Comparison of ENCODE assay signal across 22 cellular contexts in genomic region chr1:151343587-151343986, GRCh38. TPM values are rescaled to one million over a fixed set of nuclear protein-coding genes. Genes with fewer than 3 reads are reported as not detected.
DNase-seq lines count a peak whose midpoint lies in the region; TF ChIP-seq lines count a peak whose summit lies in the region.
"Had no signal": no experiment of that assay in that cellular context is flagged by ENCODE, and none has a peak within 500 bp of the region (broad histone marks: within the 10 kb centered on the region; RNA-seq: fewer than 3 reads in every experiment).

No MANE protein-coding gene starts in this region.

- H3K27me3 Mint-ChIP-seq in activated CD4-positive, alpha-beta T cell treated with anti-CD3 and anti-CD28 coated beads, Interleukin-2, amount 10 ng/mL, durations not matched to agents 24 days and 14 days: no peaks in the 10 kb centered on the region
- H3K27me3 Mint-ChIP-seq in dendritic cell treated with granulocyte-macrophage colony-stimulating factor and Interleukin-4, amounts not matched to agents 40 ng/mL and 50 ng/mL, for 4 days: no peaks in the 10 kb centered on the region
- H3K27me3 Mint-ChIP-seq in neural crest cell (ENCODE audit: low read depth): no peaks in the 10 kb centered on the region
- H3K27me3 Mint-ChIP-seq: activated naive CD4-positive, alpha-beta T cell treated with anti-CD3 and anti-CD28 coated beads, Interleukin-2, amount 10 ng/mL, durations not matched to agents 7 days and 5 days had no signal

- POLR2A ChIA-PET in RWPE1 (lab: Yijun Ruan, JAX; ENCODE audit: low non-redundant PET): no interaction called here

- no peaks in the 10 kb centered on the region for H3K9me3 Mint-ChIP-seq in activated CD4-positive, alpha-beta T cell treated with anti-CD3 and anti-CD28 coated beads, Interleukin-2, amount 10 ng/mL, durations not matched to agents 24 days and 14 days
- no peaks in the 10 kb centered on the region for H3K9me3 Mint-ChIP-seq in dendritic cell treated with granulocyte-macrophage colony-stimulating factor and Interleukin-4, amounts not matched to agents 40 ng/mL and 50 ng/mL, for 4 days
- H3K9me3 Mint-ChIP-seq in neural crest cell: no peaks in the 10 kb centered on the region
- H3K9me3 Mint-ChIP-seq: activated naive CD4-positive, alpha-beta T cell treated with anti-CD3 and anti-CD28 coated beads, Interleukin-2, amount 10 ng/mL, durations not matched to agents 7 days and 5 days had no signal

- WGBS in neuronal stem cell (ENCODE audit: extremely low coverage in 2 of 2, insufficient read length in 2 of 2, insufficient replicate concordance in 1 of 2), 2 donors: no CpG with 5 or more reads among the region's 9 CpGs

- H3K9ac ChIP-seq in neuronal stem cell (ENCODE audit: low read depth, low read length, poor library complexity): no peak overlapping the region

- H3K23ac ChIP-seq in neuronal stem cell (ENCODE audit: low read depth, low read length, poor library complexity): no peak overlapping the region

- no peak overlapping the region for H3K18ac ChIP-seq in neuronal stem cell (ENCODE audit: low read length)

- no peak overlapping the region for H2BK5ac ChIP-seq in neuronal stem cell (ENCODE audit: low read length)

- CTCF ChIA-PET in RWPE1 (lab: Yijun Ruan, JAX): interaction anchor here (0.6 kb wide), 1 partner anchor 35 kb away, joined by 3 read pairs; no protein-coding TSS in a partner anchor

- no peak overlapping the region for H4K91ac ChIP-seq in neuronal stem cell (ENCODE audit: low read depth, low read length, poor library complexity)

- peak overlapping the region; percentile 31 for H3K27ac Mint-ChIP-seq in activated CD4-positive, alpha-beta T cell treated with anti-CD3 and anti-CD28 coated beads, Interleukin-2, amount 10 ng/mL, durations not matched to agents 24 days and 14 days
- peak overlapping the region; percentile 67 for H3K27ac Mint-ChIP-seq in dendritic cell treated with granulocyte-macrophage colony-stimulating factor and Interleukin-4, amounts not matched to agents 40 ng/mL and 50 ng/mL, for 4 days
- peak overlapping the region; percentile 43 for H3K27ac Mint-ChIP-seq in neural crest cell (ENCODE audit: unreplicated experiment)

- no peak for TF ChIP-seq CTCF in RWPE1 (conservative IDR thresholded peaks at IDR 0.05; ENCODE audit: low read depth)
- no peak for TF ChIP-seq CTCF in neural crest cell (conservative IDR thresholded peaks at IDR 0.05)

- no peak overlapping the region for H3K14ac ChIP-seq in neuronal stem cell (ENCODE audit: low read length)

- intact Hi-C loops in activated CD4-positive, alpha-beta T cell treated with anti-CD3 and anti-CD28 coated beads, Interleukin-2, amount 10 ng/mL, durations not matched to agents 24 days and 14 days (cut with micrococcal nuclease): no loop called here
- intact Hi-C loops in dendritic cell treated with granulocyte-macrophage colony-stimulating factor and Interleukin-4, amounts not matched to agents 40 ng/mL and 50 ng/mL, for 4 days (cut with micrococcal nuclease): no loop called here

- no peak overlapping the region for H2BK15ac ChIP-seq in neuronal stem cell (ENCODE audit: low read length)

- peaks cover 31 to 45% of the 10 kb centered on the region in 2 donors for H3K36me3 ChIP-seq in neuronal stem cell (replicated peaks in 1 of 2; ENCODE audit: control insufficient read depth in 2 of 2, insufficient read depth in 2 of 2, low read length in 2 of 2)
- H3K36me3 ChIP-seq: ovary had no signal

- no peaks in the 10 kb centered on the region for H3K9me3 ChIP-seq in neuronal stem cell (replicated peaks in 1 of 2; ENCODE audit: control insufficient read depth in 2 of 2, insufficient read depth in 1 of 2, low read depth in 1 of 2, low read length in 2 of 2)
- H3K9me3 ChIP-seq: ovary, right atrium auricular region, spleen, transverse colon had no signal

- H3K4me1 Mint-ChIP-seq in activated CD4-positive, alpha-beta T cell treated with anti-CD3 and anti-CD28 coated beads, Interleukin-2, amount 10 ng/mL, durations not matched to agents 24 days and 14 days: peaks cover 46% of the 10 kb centered on the region
- peaks cover 69% of the 10 kb centered on the region for H3K4me1 Mint-ChIP-seq in dendritic cell treated with granulocyte-macrophage colony-stimulating factor and Interleukin-4, amounts not matched to agents 40 ng/mL and 50 ng/mL, for 4 days (ENCODE audit: low read depth)
- H3K4me1 Mint-ChIP-seq in neural crest cell: peaks cover 34% of the 10 kb centered on the region

- no peak overlapping the region for H4K8ac ChIP-seq in neuronal stem cell (ENCODE audit: low read depth, low read length)

- no peak overlapping the region for H2BK12ac ChIP-seq in neuronal stem cell (ENCODE audit: low read length)

- H3K4me3 ChIP-seq in neuronal stem cell (ENCODE audit: low read length in 2 of 2): peak overlapping the region in 1 of 2 donors; percentile 31
- H3K4me3 ChIP-seq: ovary, right atrium auricular region, spleen, transverse colon had no signal

- in situ Hi-C loops in G401 (cut with HindIII; ENCODE audit: low sequenced_read_pairs): no loop called here

- H3K4ac ChIP-seq in neuronal stem cell (ENCODE audit: low read length): no peak overlapping the region

- H3K4me1 ChIP-seq in neuronal stem cell (ENCODE audit: control insufficient read depth in 2 of 2, insufficient read depth in 1 of 2, low read depth in 1 of 2, low read length in 2 of 2): peaks cover 14% of the 10 kb centered on the region in 2 donors

- H3K4me3 Mint-ChIP-seq in activated CD4-positive, alpha-beta T cell treated with anti-CD3 and anti-CD28 coated beads, Interleukin-2, amount 10 ng/mL, durations not matched to agents 24 days and 14 days: no peak overlapping the region
- no peak overlapping the region for H3K4me3 Mint-ChIP-seq in dendritic cell treated with granulocyte-macrophage colony-stimulating factor and Interleukin-4, amounts not matched to agents 40 ng/mL and 50 ng/mL, for 4 days
- H3K4me3 Mint-ChIP-seq in neural crest cell: peak overlapping the region; percentile 41
- H3K4me3 Mint-ChIP-seq: activated naive CD4-positive, alpha-beta T cell treated with anti-CD3 and anti-CD28 coated beads, Interleukin-2, amount 10 ng/mL, durations not matched to agents 7 days and 5 days had no signal

- H2BK120ac ChIP-seq in neuronal stem cell (ENCODE audit: low read depth, low read length): no peak overlapping the region

- H2AFZ ChIP-seq in neuronal stem cell (ENCODE audit: low read length): no peak overlapping the region

- no peak for DNase-seq in activated CD4-positive, alpha-beta T cell treated with anti-CD3 and anti-CD28 coated beads, Interleukin-2, amount 10 ng/mL, durations not matched to agents 24 days and 14 days
- DNase-seq in activated CD4-positive, alpha-beta T cell treated with anti-CD3 and anti-CD28 coated beads, Interleukin-2, amount 50 U/mL, for 48 hours: no peak
- DNase-seq in RWPE1 (ENCODE audit: low spot score) (no peak), neural crest cell (ENCODE audit: low read depth, low spot score) (no peak), cerebellar nuclear complex (lab: John Stamatoyannopoulos, UW) (no peak), G401 (ENCODE audit: low spot score) (no peak), neuronal stem cell (ENCODE audit: low spot score) (no peak)
- DNase-seq: activated CD4-positive, alpha-beta T cell treated with anti-CD3 and anti-CD28 coated beads for 4 hours; activated naive CD4-positive, alpha-beta T cell treated with anti-CD3 and anti-CD28 coated beads, Interleukin-2, amount 10 ng/mL, durations not matched to agents 7 days and 5 days; DMS 273 treated with DMSO at 0.1 percent for 48 hours; effector CD8-positive, alpha-beta T cell; foreskin melanocyte; hippocampal formation; NCI-H1105; NCI-H2081; OCI-M1; ovary; spleen; stimulated activated CD4-positive, alpha-beta T cell treated with anti-CD3 and anti-CD28 coated beads, Interleukin-4, amount 100 ng/mL, for 24 hours; transverse colon had no signal

- H3K27ac ChIP-seq in RWPE1 (peak overlapping the region; percentile 49), neuronal stem cell (replicated peaks; ENCODE audit: low read length) (no peak overlapping the region)
- H3K27ac ChIP-seq: ovary, right atrium auricular region, transverse colon had no signal

- peaks cover 47% of the 10 kb centered on the region for H3K36me3 Mint-ChIP-seq in activated CD4-positive, alpha-beta T cell treated with anti-CD3 and anti-CD28 coated beads, Interleukin-2, amount 10 ng/mL, durations not matched to agents 24 days and 14 days (ENCODE audit: low read depth)
- H3K36me3 Mint-ChIP-seq in dendritic cell treated with granulocyte-macrophage colony-stimulating factor and Interleukin-4, amounts not matched to agents 40 ng/mL and 50 ng/mL, for 4 days (ENCODE audit: low read depth): peaks cover 71% of the 10 kb centered on the region
- H3K36me3 Mint-ChIP-seq in neural crest cell (ENCODE audit: low read depth): peaks cover 8% of the 10 kb centered on the region

- H3K79me1 ChIP-seq in neuronal stem cell (ENCODE audit: low read depth, low read length): peaks cover 6% of the 10 kb centered on the region

- no peaks in the 10 kb centered on the region for H3K27me3 ChIP-seq in neuronal stem cell (ENCODE audit: control insufficient read depth in 3 of 3, insufficient read depth in 3 of 3, low read depth in 1 of 3, low read length in 3 of 3)
- H3K27me3 ChIP-seq: ovary, right atrium auricular region, spleen, transverse colon had no signal

- no peak overlapping the region for H3K4me2 ChIP-seq in neuronal stem cell (ENCODE audit: insufficient read depth, low read length, poor library complexity, severe bottlenecking)

- no peak overlapping the region for H2AK5ac ChIP-seq in neuronal stem cell (ENCODE audit: low read depth, low read length)

RNA-seq across cellular contexts. Expression of gene RFX5, which starts 3.5 kb away (rescaled TPM):
- 69.2 and 73.1 TPM in 2 replicates for total RNA-seq in activated CD4-positive, alpha-beta T cell treated with anti-CD3 and anti-CD28 coated beads, Interleukin-2, amount 10 ng/mL, durations not matched to agents 24 days and 14 days
- 71.3 and 73.5 TPM in 2 replicates for total RNA-seq in neural crest cell
- total RNA-seq in G401 (2014; rRNA removed; shearing (Covaris generic)): 102 and 125 TPM in 2 replicates
- 62.7 TPM for polyA plus RNA-seq in neuronal stem cell (2013, experiment 1 of 2)
- 61.3 TPM for polyA plus RNA-seq in neuronal stem cell (2013, experiment 2 of 2)

RNA-seq across cellular contexts. Expression of gene PI4KB, which starts 16.4 kb away (rescaled TPM):
- total RNA-seq in activated CD4-positive, alpha-beta T cell treated with anti-CD3 and anti-CD28 coated beads, Interleukin-2, amount 10 ng/mL, durations not matched to agents 24 days and 14 days: 57.1 and 59.2 TPM in 2 replicates
- 46.3 and 52.0 TPM in 2 replicates for total RNA-seq in neural crest cell
- total RNA-seq in G401 (2014; rRNA removed; shearing (Covaris generic)): 19.1 and 40.6 TPM in 2 replicates
- polyA plus RNA-seq in neuronal stem cell (2013, experiment 1 of 2): 22.4 TPM
- 20.7 TPM for polyA plus RNA-seq in neuronal stem cell (2013, experiment 2 of 2)

RNA-seq across cellular contexts. Expression of gene SELENBP1, which starts 28.9 kb away (rescaled TPM):
- not detected in 2 replicates for total RNA-seq in activated CD4-positive, alpha-beta T cell treated with anti-CD3 and anti-CD28 coated beads, Interleukin-2, amount 10 ng/mL, durations not matched to agents 24 days and 14 days
- total RNA-seq in neural crest cell: 35.9 and 36.2 TPM in 2 replicates
- total RNA-seq in G401 (2014; rRNA removed; shearing (Covaris generic)): 0.27 TPM in 1 of 2 replicates, not detected in the other
- polyA plus RNA-seq in neuronal stem cell (2013, experiment 1 of 2): 35.5 TPM
- polyA plus RNA-seq in neuronal stem cell (2013, experiment 2 of 2): 34.7 TPM

RNA-seq across cellular contexts. Expression of gene PSMB4, which starts 55.8 kb away (rescaled TPM):
- 452 and 456 TPM in 2 replicates for total RNA-seq in activated CD4-positive, alpha-beta T cell treated with anti-CD3 and anti-CD28 coated beads, Interleukin-2, amount 10 ng/mL, durations not matched to agents 24 days and 14 days
- 278 and 279 TPM in 2 replicates for total RNA-seq in neural crest cell
- total RNA-seq in G401 (2014; rRNA removed; shearing (Covaris generic)): 518 and 580 TPM in 2 replicates
- polyA plus RNA-seq in neuronal stem cell (2013, experiment 1 of 2): 341 TPM
- polyA plus RNA-seq in neuronal stem cell (2013, experiment 2 of 2): 334 TPM

Comparison
In these comparisons a context has a peak if more than half of its experiments do, and no peak if none do; other contexts are left out.
1. RNA of gene SELENBP1, which starts 28.9 kb away (total RNA-seq): 35.9 to 36.2 TPM in neural crest cell; 0.27 TPM in G401 and not detected in activated CD4-positive, alpha-beta T cell treated with anti-CD3 and anti-CD28 coated beads, Interleukin-2, amount 10 ng/mL, durations not matched to agents 24 days and 14 days; every median in the first group is over 10 times any median in the second.
2. Peak in every context shown above with its lines, with median percentiles within 50 percentile points of each other: H3K27ac Mint-ChIP-seq.